In genomic region chr11:126211236-126212088, GRCh38 we compare ENCODE assay signal across 8 cellular contexts. TPM values are rescaled to one million over a fixed set of nuclear protein-coding genes. Genes with fewer than 3 reads are reported as not detected.
DNase-seq lines count a peak whose midpoint lies in the region; ATAC-seq and TF ChIP-seq lines count a peak whose summit lies in the region.

Gene FAM118B (plus strand): TSS chr11:126211782. CDS start chr11:126235002, 23,220 bp downstream.
Gene RPUSD4 (minus strand): TSS chr11:126211650. CDS start chr11:126211638, 12 bp downstream.

- H3K27ac Mint-ChIP-seq in activated CD4-positive, alpha-beta T cell treated with anti-CD3 and anti-CD28 coated beads, Interleukin-2, amount 10 ng/mL, durations not matched to agents 7 days and 5 days: peak within 1 kb of the TSS; percentile 94

- H3K9me3 Mint-ChIP-seq in activated CD4-positive, alpha-beta T cell treated with anti-CD3 and anti-CD28 coated beads, Interleukin-2, amount 10 ng/mL, durations not matched to agents 7 days and 5 days: no peaks in the 10 kb centered on the region

- peak within 1 kb of the TSS; percentile 71 for H3K27ac ChIP-seq in C4-2B

- peaks cover 33% of the 10 kb centered on the region for H3K4me1 Mint-ChIP-seq in activated CD4-positive, alpha-beta T cell treated with anti-CD3 and anti-CD28 coated beads, Interleukin-2, amount 10 ng/mL, durations not matched to agents 7 days and 5 days

- CTCF ChIA-PET in activated CD4-positive, alpha-beta T cell treated with anti-CD3 and anti-CD28 coated beads, Interleukin-2, amount 10 ng/mL, durations not matched to agents 7 days and 5 days (lab: Charles Lee): interaction anchor here (0.9 kb wide), 1 partner anchor 70 kb away, joined by 4 read pairs; no protein-coding TSS in a partner anchor

- POLR2A ChIA-PET in activated CD4-positive, alpha-beta T cell treated with anti-CD3 and anti-CD28 coated beads, Interleukin-2, amount 10 ng/mL, durations not matched to agents 7 days and 5 days (lab: Charles Lee): interaction anchor here (0.6 kb wide), 1 partner anchor 9 kb away, joined by 8 read pairs; no protein-coding TSS in a partner anchor

- peaks cover 3% of the 10 kb centered on the region for H3K27me3 Mint-ChIP-seq in activated CD4-positive, alpha-beta T cell treated with anti-CD3 and anti-CD28 coated beads, Interleukin-2, amount 10 ng/mL, durations not matched to agents 7 days and 5 days

- peak within 1 kb of the TSS; percentile 98 for H3K4me3 Mint-ChIP-seq in activated CD4-positive, alpha-beta T cell treated with anti-CD3 and anti-CD28 coated beads, Interleukin-2, amount 10 ng/mL, durations not matched to agents 7 days and 5 days

- no peak for TF ChIP-seq CTCF in C4-2B (conservative IDR thresholded peaks at IDR 0.05)

- DNase-seq in NCI-H69 (lab: John Stamatoyannopoulos, UW): peak; percentile 99
- peak; percentile 98 for DNase-seq in activated CD4-positive, alpha-beta T cell treated with anti-CD3 and anti-CD28 coated beads, Interleukin-2, amount 10 ng/mL, durations not matched to agents 7 days and 5 days
- peak; percentile 89 for DNase-seq in cortex of kidney (lab: John Stamatoyannopoulos, UW)
- peak; percentile 98 for DNase-seq in left lobe of liver (ENCODE audit: low spot score)
- DNase-seq in stimulated activated CD4-positive, alpha-beta T cell treated with anti-CD3 and anti-CD28 coated beads, Interleukin-2, amount 100 ng/mL, for 24 hours: peak; percentile 99

- peak; percentile 95 for ATAC-seq in GM19372 (IDR thresholded peaks at IDR 0.05; ENCODE audit: low read depth, unreplicated experiment)
- ATAC-seq in HG03521 (IDR thresholded peaks at IDR 0.05; ENCODE audit: unreplicated experiment): peak; percentile 93
- ATAC-seq in left lobe of liver: peak; percentile 97

- H3K36me3 Mint-ChIP-seq in activated CD4-positive, alpha-beta T cell treated with anti-CD3 and anti-CD28 coated beads, Interleukin-2, amount 10 ng/mL, durations not matched to agents 7 days and 5 days (ENCODE audit: low read depth): peaks cover 22% of the 10 kb centered on the region

RNA-seq across cellular contexts. Expression of gene FAM118B, which starts in this region (rescaled TPM):
- total RNA-seq in activated CD4-positive, alpha-beta T cell treated with anti-CD3 and anti-CD28 coated beads, Interleukin-2, amount 10 ng/mL, durations not matched to agents 7 days and 5 days: 10 to 100 TPM in 1 of 2 experiments, 1 to 10 TPM in 1; 9.4 to 11.9 TPM
- 4.8 TPM for total RNA-seq in left lobe of liver

RNA-seq across cellular contexts. Expression of gene RPUSD4, which starts in this region (rescaled TPM):
- 10 to 100 TPM; 30.7 to 32.5 TPM for total RNA-seq in activated CD4-positive, alpha-beta T cell treated with anti-CD3 and anti-CD28 coated beads, Interleukin-2, amount 10 ng/mL, durations not matched to agents 7 days and 5 days
- total RNA-seq in left lobe of liver: 17.0 TPM

Comparison
In these comparisons a context has a peak if more than half of its experiments do, and no peak if none do; other contexts are left out.
1. Peak in every context shown above with its lines: DNase-seq, ATAC-seq and H3K27ac ChIP-seq.